In the genomic region with DNA sequence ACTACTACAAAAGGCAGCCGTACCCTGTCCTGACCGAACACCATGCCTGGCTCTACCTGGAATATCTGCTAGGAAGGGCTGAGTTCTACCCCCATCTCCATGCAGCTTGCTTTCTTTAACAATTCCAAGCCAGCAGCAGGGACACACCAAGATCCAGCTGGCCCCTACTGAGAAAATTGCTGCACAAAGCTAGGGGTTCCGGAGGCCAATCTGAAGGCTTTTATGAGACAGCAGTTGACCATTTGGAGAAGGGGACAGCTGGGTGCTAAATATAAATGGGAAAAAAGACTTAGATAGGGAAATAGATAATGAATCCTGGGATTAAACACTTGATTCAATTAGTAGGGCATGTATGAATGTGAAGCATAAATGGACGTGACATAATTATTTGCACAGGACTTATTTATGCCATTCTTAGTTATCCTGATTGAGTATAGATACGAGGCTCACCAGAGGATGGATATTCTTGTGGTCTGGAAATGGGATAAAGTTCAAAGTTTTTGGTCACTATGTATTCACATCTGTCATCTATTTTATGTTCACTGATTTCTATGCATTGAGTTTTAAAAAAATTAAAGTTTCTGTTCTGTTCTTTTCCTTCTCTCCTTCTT, we compare ENCODE assay signal across 31 cellular contexts.
"Had no signal": no experiment of that assay in that cellular context is flagged by ENCODE, and none has a peak within 500 bp of the region (broad histone marks: within the 10 kb centered on the region; RNA-seq: fewer than 3 reads in every experiment).

No MANE protein-coding gene starts in this region.

- H3K36me3 ChIP-seq: adrenal gland, ascending aorta, brain microvascular endothelial cell, gastrocnemius medialis, neutrophil, right lobe of liver, thoracic aorta had no signal

- H3K4me3 ChIP-seq: adrenal gland, ascending aorta, gastrocnemius medialis, hepatocyte, left ventricle myocardium inferior, lung, mucosa of descending colon, right lobe of liver, skin epidermis, thoracic aorta had no signal

- H3K9me3 ChIP-seq: adrenal gland, ascending aorta, gastrocnemius medialis, left ventricle myocardium inferior, mucosa of descending colon, neutrophil, right lobe of liver, thoracic aorta had no signal

- H3K4me1 ChIP-seq: ascending aorta, gastrocnemius medialis, right lobe of liver had no signal

- ATAC-seq: activated CD4-positive, CD25-positive, alpha-beta regulatory T cell treated with anti-CD3 and anti-CD28 coated beads, Interleukin-2, amount 50 U/mL, for 24 hours; effector memory CD8-positive, alpha-beta T cell; gastrocnemius medialis; mucosa of descending colon; right lobe of liver had no signal

- H3K9me3 Mint-ChIP-seq: activated naive CD4-positive, alpha-beta T cell treated with anti-CD3 and anti-CD28 coated beads for 36 hours; activated naive CD8-positive, alpha-beta T cell treated with anti-CD3 and anti-CD28 coated beads for 36 hours; effector memory CD8-positive, alpha-beta T cell had no signal

- H3K4me1 Mint-ChIP-seq: activated naive CD8-positive, alpha-beta T cell treated with anti-CD3 and anti-CD28 coated beads for 36 hours had no signal

- H3K27ac ChIP-seq: adrenal gland, ascending aorta, brain microvascular endothelial cell, gastrocnemius medialis, hepatocyte, left ventricle myocardium inferior, neutrophil, right lobe of liver, skin epidermis, thoracic aorta, VCaP had no signal

- H3K79me2 ChIP-seq: hepatocyte had no signal

- H2AFZ ChIP-seq: hepatocyte had no signal

- DNase-seq: activated CD4-positive, alpha-beta T cell treated with anti-CD3 and anti-CD28 coated beads for 48 hours; activated CD4-positive, alpha-beta T cell treated with anti-CD3 and anti-CD28 coated beads, Interleukin-2, amount 50 U/mL, for 48 hours; activated CD8-positive, alpha-beta memory T cell treated with anti-CD3 and anti-CD28 coated beads for 24 hours; activated effector memory CD4-positive, alpha-beta T cell treated with anti-CD3 and anti-CD28 coated beads, Interleukin-2, amount 50 U/mL, for 16 hours; activated naive CD4-positive, alpha-beta T cell treated with anti-CD3 and anti-CD28 coated beads for 36 hours; activated naive CD8-positive, alpha-beta T cell treated with anti-CD3 and anti-CD28 coated beads for 36 hours; activated T-cell treated with anti-CD3 and anti-CD28 coated beads, Interleukin-2, amount 50 U/mL, for 1 hour; adrenal gland; brain microvascular endothelial cell; cortex of kidney; effector memory CD8-positive, alpha-beta T cell; erythroblast; gastrocnemius medialis; islet precursor cell; left ventricle myocardium inferior; mucosa of descending colon; nephron progenitor cell; right lobe of liver; stimulated activated CD4-positive, alpha-beta T cell treated with anti-CD3 and anti-CD28 coated beads, Interleukin-12 subunit alpha, Interleukin-12 subunit beta, amount 100 ng/mL, for 4 hours; stimulated activated CD4-positive, alpha-beta T cell treated with anti-CD3 and anti-CD28 coated beads, Interleukin-4, amount 100 ng/mL, for 1 hour; trophoblast cell had no signal

- H3K27ac Mint-ChIP-seq: activated naive CD4-positive, alpha-beta T cell treated with anti-CD3 and anti-CD28 coated beads for 36 hours; activated naive CD8-positive, alpha-beta T cell treated with anti-CD3 and anti-CD28 coated beads for 36 hours; activated T-helper 1 cell treated with anti-CD3 and anti-CD28 coated beads, Interleukin-12 subunit alpha, Interleukin-12 subunit beta, Interleukin-2, Interleukin-4 antibody, amounts not matched to agents 30 ng/mL and 10 ng/mL and 1 ng/mL, durations not matched to agents 14 hours and 24 hours and 36 hours; effector memory CD8-positive, alpha-beta T cell; nephron progenitor cell; stimulated activated naive CD8-positive, alpha-beta T cell treated with anti-CD3 and anti-CD28 coated beads, Interleukin-15, Interleukin-2, amounts not matched to agents 100 ng/mL and 50 ng/mL, for 24 hours had no signal

- H3K36me3 Mint-ChIP-seq: activated naive CD8-positive, alpha-beta T cell treated with anti-CD3 and anti-CD28 coated beads for 36 hours had no signal

- H3K4me2 ChIP-seq: hepatocyte had no signal

- H3K4me3 Mint-ChIP-seq: activated naive CD4-positive, alpha-beta T cell treated with anti-CD3 and anti-CD28 coated beads for 36 hours; activated naive CD8-positive, alpha-beta T cell treated with anti-CD3 and anti-CD28 coated beads for 36 hours; activated T-helper 1 cell treated with anti-CD3 and anti-CD28 coated beads, Interleukin-12 subunit alpha, Interleukin-12 subunit beta, Interleukin-2, Interleukin-4 antibody, amounts not matched to agents 30 ng/mL and 10 ng/mL and 1 ng/mL, durations not matched to agents 14 hours and 24 hours and 36 hours; effector memory CD8-positive, alpha-beta T cell; nephron progenitor cell; stimulated activated naive CD8-positive, alpha-beta T cell treated with anti-CD3 and anti-CD28 coated beads, Interleukin-15, Interleukin-2, amounts not matched to agents 100 ng/mL and 50 ng/mL, for 24 hours had no signal

- H3K27me3 ChIP-seq: adrenal gland, ascending aorta, brain microvascular endothelial cell, gastrocnemius medialis, hepatocyte, neutrophil, right lobe of liver had no signal

- H3K27me3 Mint-ChIP-seq: activated naive CD8-positive, alpha-beta T cell treated with anti-CD3 and anti-CD28 coated beads for 36 hours; effector memory CD8-positive, alpha-beta T cell; stimulated activated naive CD8-positive, alpha-beta T cell treated with anti-CD3 and anti-CD28 coated beads, Interleukin-15, Interleukin-2, amounts not matched to agents 100 ng/mL and 50 ng/mL, for 24 hours had no signal
